ENCODE assay signal across 8 cellular contexts in genomic region chr20:45436732-45437485, GRCh38. TPM values are rescaled to one million over a fixed set of nuclear protein-coding genes. Genes with fewer than 3 reads are reported as not detected.
DNase-seq lines count a peak whose midpoint lies in the region; ATAC-seq and TF ChIP-seq lines count a peak whose summit lies in the region.

No MANE protein-coding gene starts in this region.

- DNase-seq in AG04450 (ENCODE audit: low read depth, low spot score) (peak; percentile 62), NCI-H69 (lab: John Stamatoyannopoulos, UW) (peak; percentile 74), medulla oblongata (ENCODE audit: extremely low spot score) (peak; percentile 94)
- DNase-seq in activated CD8-positive, alpha-beta memory T cell treated with anti-CD3 and anti-CD28 coated beads for 1 hour (ENCODE audit: extremely low read depth in 1 of 2, low read depth in 1 of 2), result peak; percentile 76 to 85
- peak; percentile 84 for DNase-seq in effector CD8-positive, alpha-beta T cell (lab: John Stamatoyannopoulos, UW)
- DNase-seq in stimulated activated CD4-positive, alpha-beta T cell treated with anti-CD3 and anti-CD28 coated beads, TNF-alpha, amount 100 ng/mL, for 4 hours (ENCODE audit: low read depth in 3 of 3), result peak; percentile 76 to 78 (median 78)

- ATAC-seq in GM18867 (IDR thresholded peaks at IDR 0.05; ENCODE audit: unreplicated experiment), result peak; percentile 80
- peak; percentile 69 for ATAC-seq in HG03442 (IDR thresholded peaks at IDR 0.05; ENCODE audit: unreplicated experiment)

- H3K9me3 ChIP-seq in AG04450 (ENCODE audit: control insufficient read depth, insufficient read depth, low read length), result no peaks in the 10 kb centered on the region

- peaks cover 7% of the 10 kb centered on the region for H3K27me3 ChIP-seq in AG04450 (ENCODE audit: control insufficient read depth, insufficient read depth, low read length)

- CTCF ChIA-PET in AG04450 (lab: Charles Lee), result interaction anchor here (0.6 to 10.1 kb wide), 50 partner anchors 9 to 398 kb away, joined by 3 to 194 read pairs (median 6); partner anchors contain the start of genes DBNDD2, MATN4, PIGT and SYS1

- TF ChIP-seq CTCF in AG04450 (IDR thresholded peaks at IDR 0.05; ENCODE audit: low read depth, low read length), result peak; percentile 98

- POLR2A ChIA-PET in AG04450 (lab: Yijun Ruan, JAX), result interaction anchor here (0.6 to 1.6 kb wide), 9 partner anchors 21 to 120 kb away, joined by 3 to 21 read pairs (median 3); partner anchors contain the start of genes PIGT and SYS1

- H3K27ac ChIP-seq in AG04450 (ENCODE audit: low read depth, low read length), result no peak overlapping the region

- peak overlapping the region; percentile 60 for H3K4me3 ChIP-seq in AG04450 (ENCODE audit: low read depth, low read length)

RNA-seq across cellular contexts. Expression of gene PIGT, which starts 21.0 kb away (rescaled TPM):
- polyA plus RNA-seq in AG04450 (2011; rRNA removed), result 114 and 140 TPM in 2 replicates
- 51.4 and 58.4 TPM in 2 replicates for polyA minus RNA-seq in AG04450 (2011; rRNA and poly(A)+ RNA removed)

RNA-seq across cellular contexts. Expression of gene DBNDD2, which starts 28.8 kb away (rescaled TPM):
- 12.8 and 13.8 TPM in 2 replicates for polyA plus RNA-seq in AG04450 (2011; rRNA removed)
- polyA minus RNA-seq in AG04450 (2011; rRNA and poly(A)+ RNA removed), result 7.3 and 7.8 TPM in 2 replicates

RNA-seq across cellular contexts. Expression of gene WFDC2, which starts 32.6 kb away (rescaled TPM):
- not detected in 2 replicates for polyA plus RNA-seq in AG04450 (2011; rRNA removed)
- polyA minus RNA-seq in AG04450 (2011; rRNA and poly(A)+ RNA removed), result not detected in 2 replicates

RNA-seq across cellular contexts. Expression of gene TP53TG5, which starts 58.8 kb away (rescaled TPM):
- polyA plus RNA-seq in AG04450 (2011; rRNA removed), result not detected in 2 replicates
- polyA minus RNA-seq in AG04450 (2011; rRNA and poly(A)+ RNA removed), result not detected in 2 replicates
